ENCODE assay signal across 32 cellular contexts in genomic region chr7:212754-213153, GRCh38.
"Had no signal": no experiment of that assay in that cellular context is flagged by ENCODE, and none has a peak within 500 bp of the region (broad histone marks: within the 10 kb centered on the region; RNA-seq: fewer than 3 reads in every experiment).

No MANE protein-coding gene starts in this region.

- H3K4me1 Mint-ChIP-seq: activated B cell treated with CpG ODN at 0.5 μM for 24 hours; activated CD4-positive, alpha-beta memory T cell treated with anti-CD3 and anti-CD28 coated beads, Interleukin-2, amount 10 ng/mL, durations not matched to agents 7 days and 5 days; activated CD4-positive, alpha-beta T cell treated with anti-CD3 and anti-CD28 coated beads for 36 hours; activated CD4-positive, alpha-beta T cell treated with anti-CD3 and anti-CD28 coated beads, Interleukin-2, amount 10 ng/mL, durations not matched to agents 7 days and 5 days; activated CD8-positive, alpha-beta memory T cell treated with anti-CD3 and anti-CD28 coated beads, Interleukin-2, amount 10 ng/mL, durations not matched to agents 7 days and 5 days; activated naive CD4-positive, alpha-beta T cell treated with anti-CD3 and anti-CD28 coated beads, Interleukin-2, amount 10 ng/mL, durations not matched to agents 7 days and 5 days; activated naive CD4-positive, alpha-beta T cell treated with anti-CD3 and anti-CD28 coated beads, Interleukin-2, amount 50 U/mL, for 24 hours; activated naive CD8-positive, alpha-beta T cell treated with anti-CD3 and anti-CD28 coated beads, Interleukin-2, amount 10 ng/mL, durations not matched to agents 7 days and 5 days; activated naive CD8-positive, alpha-beta T cell treated with anti-CD3 and anti-CD28 coated beads, Interleukin-2, amount 50 U/mL, for 24 hours had no signal

- H3K9me3 Mint-ChIP-seq: activated B cell treated with CpG ODN at 0.5 μM for 24 hours; activated CD4-positive, alpha-beta memory T cell treated with anti-CD3 and anti-CD28 coated beads, Interleukin-2, amount 10 ng/mL, durations not matched to agents 7 days and 5 days; activated CD4-positive, alpha-beta T cell treated with anti-CD3 and anti-CD28 coated beads, Interleukin-2, amount 10 ng/mL, durations not matched to agents 7 days and 5 days; activated naive CD4-positive, alpha-beta T cell treated with anti-CD3 and anti-CD28 coated beads, Interleukin-2, amount 10 ng/mL, durations not matched to agents 7 days and 5 days; activated naive CD4-positive, alpha-beta T cell treated with anti-CD3 and anti-CD28 coated beads, Interleukin-2, amount 50 U/mL, for 24 hours; activated naive CD8-positive, alpha-beta T cell treated with anti-CD3 and anti-CD28 coated beads, Interleukin-2, amount 10 ng/mL, durations not matched to agents 7 days and 5 days; activated naive CD8-positive, alpha-beta T cell treated with anti-CD3 and anti-CD28 coated beads, Interleukin-2, amount 50 U/mL, for 24 hours; activated T-cell treated with anti-CD3 and anti-CD28 coated beads, Interleukin-2, amount 50 U/mL, for 24 hours; activated T-helper 2 cell treated with anti-CD3 and anti-CD28 coated beads, Interferon-gamma antibody, Interleukin-2, Interleukin-4, amounts not matched to agents 10 μg/mL and 5 μg/mL and 100 μg/mL, durations not matched to agents 14 hours and 24 hours and 36 hours; T-helper 1 cell treated with Interleukin-12 subunit alpha and Interleukin-12 subunit beta and Interleukin-4 antibody, amounts not matched to agents 30 μg/mL and 1 μg/mL, for 36 hours; T-helper 2 cell treated with Interferon-gamma antibody and Interleukin-4, amounts not matched to agents 5 μg/mL and 100 μg/mL, for 36 hours had no signal

- H3K27ac Mint-ChIP-seq: activated B cell treated with CpG ODN at 0.5 μM for 24 hours; activated CD4-positive, alpha-beta memory T cell treated with anti-CD3 and anti-CD28 coated beads, Interleukin-2, amount 10 ng/mL, durations not matched to agents 7 days and 5 days; activated CD4-positive, alpha-beta T cell treated with anti-CD3 and anti-CD28 coated beads for 36 hours; activated CD4-positive, alpha-beta T cell treated with anti-CD3 and anti-CD28 coated beads, Interleukin-2, amount 10 ng/mL, durations not matched to agents 7 days and 5 days; activated CD8-positive, alpha-beta memory T cell treated with anti-CD3 and anti-CD28 coated beads, Interleukin-2, amount 10 ng/mL, durations not matched to agents 7 days and 5 days; activated CD8-positive, alpha-beta T cell treated with anti-CD3 and anti-CD28 coated beads, Interleukin-2, amount 10 ng/mL, durations not matched to agents 7 days and 5 days; activated naive CD4-positive, alpha-beta T cell treated with anti-CD3 and anti-CD28 coated beads, Interleukin-2, amount 10 ng/mL, durations not matched to agents 7 days and 5 days; activated naive CD4-positive, alpha-beta T cell treated with anti-CD3 and anti-CD28 coated beads, Interleukin-2, amount 50 U/mL, for 24 hours; activated naive CD8-positive, alpha-beta T cell; activated naive CD8-positive, alpha-beta T cell treated with anti-CD3 and anti-CD28 coated beads, Interleukin-2, amount 10 ng/mL, durations not matched to agents 7 days and 5 days; activated naive CD8-positive, alpha-beta T cell treated with anti-CD3 and anti-CD28 coated beads, Interleukin-2, amount 50 U/mL, for 24 hours; activated T-cell treated with anti-CD3 and anti-CD28 coated beads, Interleukin-2, amount 50 U/mL, for 24 hours; activated T-helper 2 cell treated with anti-CD3 and anti-CD28 coated beads, Interferon-gamma antibody, Interleukin-2, Interleukin-4, amounts not matched to agents 10 μg/mL and 5 μg/mL and 100 μg/mL, durations not matched to agents 14 hours and 24 hours and 36 hours; T-helper 1 cell treated with Interleukin-12 subunit alpha and Interleukin-12 subunit beta and Interleukin-4 antibody, amounts not matched to agents 30 μg/mL and 1 μg/mL, for 36 hours; T-helper 2 cell treated with Interferon-gamma antibody and Interleukin-4, amounts not matched to agents 5 μg/mL and 100 μg/mL, for 36 hours had no signal

- FAIRE-seq: TTC549 had no signal

- H3K36me3 Mint-ChIP-seq: activated CD8-positive, alpha-beta memory T cell treated with anti-CD3 and anti-CD28 coated beads, Interleukin-2, amount 10 ng/mL, durations not matched to agents 7 days and 5 days; activated naive CD4-positive, alpha-beta T cell treated with anti-CD3 and anti-CD28 coated beads, Interleukin-2, amount 10 ng/mL, durations not matched to agents 7 days and 5 days; activated naive CD4-positive, alpha-beta T cell treated with anti-CD3 and anti-CD28 coated beads, Interleukin-2, amount 50 U/mL, for 24 hours; activated naive CD8-positive, alpha-beta T cell; activated naive CD8-positive, alpha-beta T cell treated with anti-CD3 and anti-CD28 coated beads, Interleukin-2, amount 10 ng/mL, durations not matched to agents 7 days and 5 days had no signal

- DNase-seq: activated B cell treated with CpG ODN at 0.5 μM for 24 hours; activated CD4-positive, alpha-beta memory T cell treated with anti-CD3 and anti-CD28 coated beads, Interleukin-2, amount 10 ng/mL, durations not matched to agents 7 days and 5 days; activated CD4-positive, alpha-beta T cell treated with anti-CD3 and anti-CD28 coated beads for 1 hour; activated CD4-positive, alpha-beta T cell treated with anti-CD3 and anti-CD28 coated beads for 36 hours; activated CD4-positive, alpha-beta T cell treated with anti-CD3 and anti-CD28 coated beads for 48 hours; activated CD4-positive, alpha-beta T cell treated with anti-CD3 and anti-CD28 coated beads, Interleukin-2, amount 10 ng/mL, durations not matched to agents 7 days and 5 days; activated CD4-positive, alpha-beta T cell treated with anti-CD3 and anti-CD28 coated beads, Interleukin-2, amount 50 U/mL, for 48 hours; activated CD8-positive, alpha-beta memory T cell treated with anti-CD3 and anti-CD28 coated beads for 24 hours; activated CD8-positive, alpha-beta memory T cell treated with anti-CD3 and anti-CD28 coated beads, Interleukin-2, amount 10 ng/mL, durations not matched to agents 7 days and 5 days; activated CD8-positive, alpha-beta memory T cell treated with anti-CD3 and anti-CD28 coated beads, Interleukin-2, amount 50 U/mL, for 48 hours; activated CD8-positive, alpha-beta T cell treated with anti-CD3 and anti-CD28 coated beads, Interleukin-2, amount 10 ng/mL, durations not matched to agents 7 days and 5 days; activated effector memory CD4-positive, alpha-beta T cell treated with Interleukin-2 at 50 U/mL for 16 hours; activated gamma-delta T cell; activated naive CD4-positive, alpha-beta T cell treated with anti-CD3 and anti-CD28 coated beads, Interleukin-2, amount 10 ng/mL, durations not matched to agents 7 days and 5 days; activated naive CD4-positive, alpha-beta T cell treated with Interleukin-2 at 50 U/mL for 16 hours; activated naive CD8-positive, alpha-beta T cell treated with anti-CD3 and anti-CD28 coated beads, Interleukin-2, amount 10 ng/mL, durations not matched to agents 7 days and 5 days; activated naive CD8-positive, alpha-beta T cell treated with anti-CD3 and anti-CD28 coated beads, Interleukin-2, amount 50 U/mL, for 24 hours; activated T-cell treated with anti-CD3 and anti-CD28 coated beads, Interleukin-2, amount 50 U/mL, for 24 hours; activated T-cell treated with anti-CD3 and anti-CD28 coated beads, Interleukin-2, amount 50 U/mL, for 48 hours; amygdala; central memory CD4-positive, alpha-beta T cell; SW 1271; T-helper 1 cell; T-helper 2 cell; T-helper 9 cell had no signal

- H3K27me3 Mint-ChIP-seq: activated B cell treated with CpG ODN at 0.5 μM for 24 hours; activated CD4-positive, alpha-beta memory T cell treated with anti-CD3 and anti-CD28 coated beads, Interleukin-2, amount 10 ng/mL, durations not matched to agents 7 days and 5 days; activated CD4-positive, alpha-beta T cell treated with anti-CD3 and anti-CD28 coated beads for 36 hours; activated CD4-positive, alpha-beta T cell treated with anti-CD3 and anti-CD28 coated beads, Interleukin-2, amount 10 ng/mL, durations not matched to agents 7 days and 5 days; activated CD8-positive, alpha-beta memory T cell treated with anti-CD3 and anti-CD28 coated beads, Interleukin-2, amount 10 ng/mL, durations not matched to agents 7 days and 5 days; activated naive CD4-positive, alpha-beta T cell treated with anti-CD3 and anti-CD28 coated beads, Interleukin-2, amount 10 ng/mL, durations not matched to agents 7 days and 5 days; activated naive CD4-positive, alpha-beta T cell treated with anti-CD3 and anti-CD28 coated beads, Interleukin-2, amount 50 U/mL, for 24 hours; activated naive CD8-positive, alpha-beta T cell; activated naive CD8-positive, alpha-beta T cell treated with anti-CD3 and anti-CD28 coated beads, Interleukin-2, amount 10 ng/mL, durations not matched to agents 7 days and 5 days; activated naive CD8-positive, alpha-beta T cell treated with anti-CD3 and anti-CD28 coated beads, Interleukin-2, amount 50 U/mL, for 24 hours; activated T-cell treated with anti-CD3 and anti-CD28 coated beads, Interleukin-2, amount 50 U/mL, for 24 hours; brain had no signal

- H3K4me3 Mint-ChIP-seq: activated B cell treated with CpG ODN at 0.5 μM for 24 hours; activated CD4-positive, alpha-beta memory T cell treated with anti-CD3 and anti-CD28 coated beads, Interleukin-2, amount 10 ng/mL, durations not matched to agents 7 days and 5 days; activated CD4-positive, alpha-beta T cell treated with anti-CD3 and anti-CD28 coated beads for 36 hours; activated CD4-positive, alpha-beta T cell treated with anti-CD3 and anti-CD28 coated beads, Interleukin-2, amount 10 ng/mL, durations not matched to agents 7 days and 5 days; activated CD8-positive, alpha-beta memory T cell treated with anti-CD3 and anti-CD28 coated beads, Interleukin-2, amount 10 ng/mL, durations not matched to agents 7 days and 5 days; activated CD8-positive, alpha-beta T cell treated with anti-CD3 and anti-CD28 coated beads, Interleukin-2, amount 10 ng/mL, durations not matched to agents 7 days and 5 days; activated naive CD4-positive, alpha-beta T cell treated with anti-CD3 and anti-CD28 coated beads, Interleukin-2, amount 10 ng/mL, durations not matched to agents 7 days and 5 days; activated naive CD4-positive, alpha-beta T cell treated with anti-CD3 and anti-CD28 coated beads, Interleukin-2, amount 50 U/mL, for 24 hours; activated naive CD8-positive, alpha-beta T cell; activated naive CD8-positive, alpha-beta T cell treated with anti-CD3 and anti-CD28 coated beads, Interleukin-2, amount 10 ng/mL, durations not matched to agents 7 days and 5 days; activated naive CD8-positive, alpha-beta T cell treated with anti-CD3 and anti-CD28 coated beads, Interleukin-2, amount 50 U/mL, for 24 hours; activated T-cell treated with anti-CD3 and anti-CD28 coated beads, Interleukin-2, amount 50 U/mL, for 24 hours; brain; T-helper 1 cell treated with Interleukin-12 subunit alpha and Interleukin-12 subunit beta and Interleukin-4 antibody, amounts not matched to agents 30 μg/mL and 1 μg/mL, for 36 hours; T-helper 2 cell treated with Interferon-gamma antibody and Interleukin-4, amounts not matched to agents 5 μg/mL and 100 μg/mL, for 36 hours had no signal

- ATAC-seq: activated CD4-positive, alpha-beta T cell treated with anti-CD3 and anti-CD28 coated beads for 36 hours; activated CD8-positive, alpha-beta memory T cell treated with anti-CD3 and anti-CD28 coated beads, Interleukin-2, amount 10 ng/mL, durations not matched to agents 7 days and 5 days; activated CD8-positive, alpha-beta T cell treated with anti-CD3 and anti-CD28 coated beads, Interleukin-2, amount 10 ng/mL, durations not matched to agents 7 days and 5 days; activated naive CD8-positive, alpha-beta T cell treated with anti-CD3 and anti-CD28 coated beads, Interleukin-2, amount 50 U/mL, for 24 hours had no signal
